3 cellular contexts compared by ENCODE assay signal in the genomic region with DNA sequence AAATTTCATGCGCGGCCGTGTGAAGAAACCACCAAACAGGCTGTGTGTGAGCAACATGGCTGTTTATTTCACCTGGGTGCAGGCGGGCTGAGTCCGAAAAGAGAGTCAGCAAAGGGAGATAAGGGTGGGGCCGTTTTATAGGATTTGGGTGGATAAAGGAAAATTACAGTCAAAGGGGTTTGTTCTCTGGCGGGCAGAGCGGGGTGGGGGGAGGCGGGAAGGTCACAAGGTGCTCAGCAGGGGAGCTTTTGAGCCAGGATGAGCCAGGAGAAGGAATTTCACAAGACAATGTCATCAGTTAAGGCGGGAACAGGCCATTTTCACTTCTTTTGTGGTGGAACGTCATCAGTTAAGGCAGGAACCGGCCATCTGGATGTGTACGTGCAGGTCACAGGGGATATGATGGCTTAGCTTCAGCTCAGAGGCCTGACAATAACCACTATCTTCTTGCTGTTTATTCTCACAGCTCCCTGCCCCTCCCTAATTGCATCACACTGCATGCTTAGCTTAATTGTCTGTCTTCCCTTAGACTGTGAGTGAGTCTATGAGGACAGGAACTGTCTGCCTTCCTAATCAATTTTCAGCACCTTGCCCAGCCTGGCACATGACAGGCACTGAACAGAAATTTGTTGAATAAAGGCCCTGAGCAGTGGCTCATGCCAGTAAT. TPM values are rescaled to one million over a fixed set of nuclear protein-coding genes. Genes with fewer than 3 reads are reported as not detected.
"Had no signal": no experiment of that assay in that cellular context is flagged by ENCODE, and none has a peak within 500 bp of the region (broad histone marks: within the 10 kb centered on the region; RNA-seq: fewer than 3 reads in every experiment).

No MANE protein-coding gene starts in this region.

RNA-seq across cellular contexts. Expression of gene ST6GALNAC2, which starts 25.6 kb away (rescaled TPM):
- total RNA-seq: activated CD8-positive, alpha-beta memory T cell treated with anti-CD3 and anti-CD28 coated beads for 36 hours had no signal

RNA-seq across cellular contexts. Expression of gene ST6GALNAC1, which starts 32.3 kb away (rescaled TPM):
- total RNA-seq: activated CD8-positive, alpha-beta memory T cell treated with anti-CD3 and anti-CD28 coated beads for 36 hours; astrocyte; myocyte had no signal
